In genomic region chr1:170929835-170930554, GRCh38 we compare ENCODE assay signal across 9 cellular contexts. TPM values are rescaled to one million over a fixed set of nuclear protein-coding genes. Genes with fewer than 3 reads are reported as not detected.
DNase-seq lines count a peak whose midpoint lies in the region; ATAC-seq and TF ChIP-seq lines count a peak whose summit lies in the region.
"Had no signal": no experiment of that assay in that cellular context is flagged by ENCODE, and none has a peak within 500 bp of the region (broad histone marks: within the 10 kb centered on the region; RNA-seq: fewer than 3 reads in every experiment).

No MANE protein-coding gene starts in this region.

- no peak overlapping the region for H3K4me3 Mint-ChIP-seq in activated B cell treated with CpG ODN at 0.5 μM for 24 hours
- H3K4me3 Mint-ChIP-seq in T-helper 2 cell treated with Interferon-gamma antibody and Interleukin-4, amounts not matched to agents 5 μg/mL and 100 μg/mL, for 36 hours: no peak overlapping the region

- CTCF ChIA-PET in activated B cell treated with CpG ODN at 0.5 μM for 24 hours (lab: Charles Lee): interaction anchor here (0.8 to 1.5 kb wide), 8 partner anchors 12 to 1003 kb away, joined by 3 to 10 read pairs (median 4); partner anchors contain the start of gene FMO4

- no peak overlapping the region for H3K27ac Mint-ChIP-seq in activated B cell treated with CpG ODN at 0.5 μM for 24 hours
- H3K27ac Mint-ChIP-seq in T-helper 2 cell treated with Interferon-gamma antibody and Interleukin-4, amounts not matched to agents 5 μg/mL and 100 μg/mL, for 36 hours: no peak overlapping the region

- POLR2A ChIA-PET in activated B cell treated with CpG ODN at 0.5 μM for 24 hours (lab: Charles Lee): no interaction called here

- DNase-seq in DMS114 treated with DMSO at 0.1 percent for 48 hours (lab: John Stamatoyannopoulos, UW; ENCODE audit: unreplicated experiment) (peak; percentile 64), NCI-H2029 treated with DMSO at 0.1 percent for 48 hours (lab: John Stamatoyannopoulos, UW) (peak; percentile 2), activated B cell treated with CpG ODN at 0.5 μM for 24 hours (no peak), glomerular visceral epithelial cell (ENCODE audit: extremely low spot score) (peak; percentile 55), pons (ENCODE audit: low spot score) (peak; percentile 81)
- no peak for DNase-seq in T-helper 2 cell treated with Interferon-gamma antibody and Interleukin-4, amounts not matched to agents 5 μg/mL and 100 μg/mL, for 36 hours (ENCODE audit: low spot score)

- H3K9me3 Mint-ChIP-seq in activated B cell treated with CpG ODN at 0.5 μM for 24 hours: no peaks in the 10 kb centered on the region
- no peaks in the 10 kb centered on the region for H3K9me3 Mint-ChIP-seq in T-helper 2 cell treated with Interferon-gamma antibody and Interleukin-4, amounts not matched to agents 5 μg/mL and 100 μg/mL, for 36 hours

- no peaks in the 10 kb centered on the region for H3K36me3 Mint-ChIP-seq in activated B cell treated with CpG ODN at 0.5 μM for 24 hours (ENCODE audit: low read depth)
- H3K36me3 Mint-ChIP-seq in T-helper 2 cell treated with Interferon-gamma antibody and Interleukin-4, amounts not matched to agents 5 μg/mL and 100 μg/mL, for 36 hours (ENCODE audit: low read depth): no peaks in the 10 kb centered on the region

- peaks cover 3% of the 10 kb centered on the region for H3K27me3 Mint-ChIP-seq in activated B cell treated with CpG ODN at 0.5 μM for 24 hours
- H3K27me3 Mint-ChIP-seq in T-helper 2 cell treated with Interferon-gamma antibody and Interleukin-4, amounts not matched to agents 5 μg/mL and 100 μg/mL, for 36 hours (ENCODE audit: low read depth): peaks cover 8% of the 10 kb centered on the region

- H3K4me1 Mint-ChIP-seq in activated B cell treated with CpG ODN at 0.5 μM for 24 hours: peaks cover 3% of the 10 kb centered on the region
- H3K4me1 Mint-ChIP-seq in T-helper 2 cell treated with Interferon-gamma antibody and Interleukin-4, amounts not matched to agents 5 μg/mL and 100 μg/mL, for 36 hours (ENCODE audit: low read depth): no peaks in the 10 kb centered on the region

- no peak for TF ChIP-seq CTCF in activated B cell treated with CpG ODN at 0.5 μM for 24 hours (IDR thresholded peaks at IDR 0.05)

- intact Hi-C loops in activated B cell treated with CpG ODN at 0.5 μM for 24 hours (cut with micrococcal nuclease): loop anchor here (1.0 to 2.0 kb wide), 2 partner anchors 919 to 1001 kb away; no protein-coding TSS in a partner anchor

- ATAC-seq in GM18909 (IDR thresholded peaks at IDR 0.05; ENCODE audit: poor library complexity, unreplicated experiment) (peak; percentile 90), HG03064 (IDR thresholded peaks at IDR 0.05; ENCODE audit: low read depth, unreplicated experiment) (peak; percentile 89), activated B cell treated with CpG ODN at 0.5 μM for 24 hours (ENCODE audit: low read depth) (peak; percentile 67)

RNA-seq across cellular contexts. Expression of gene MROH9, which starts 5.3 kb away (rescaled TPM):
- not detected in 2 replicates for total RNA-seq in activated B cell treated with CpG ODN at 0.5 μM for 24 hours
- total RNA-seq: subcutaneous adipose tissue had no signal

Comparison
In these comparisons a context has a peak if more than half of its experiments do, and no peak if none do; other contexts are left out.
1. DNase-seq: peak in DMS114 treated with DMSO at 0.1 percent for 48 hours (single experiment), NCI-H2029 treated with DMSO at 0.1 percent for 48 hours (single experiment), glomerular visceral epithelial cell (single experiment) and pons (single experiment); none in activated B cell treated with CpG ODN at 0.5 μM for 24 hours (single experiment) and T-helper 2 cell treated with Interferon-gamma antibody and Interleukin-4, amounts not matched to agents 5 μg/mL and 100 μg/mL, for 36 hours (single experiment).
2. Peak in every context shown above with its lines, with median percentiles within 50 percentile points of each other: ATAC-seq.